In genomic region chr19:47032171-47032811, GRCh38 we compare ENCODE assay signal across 8 cellular contexts. TPM values are rescaled to one million over a fixed set of nuclear protein-coding genes. Genes with fewer than 3 reads are reported as not detected.
DNase-seq lines count a peak whose midpoint lies in the region; ATAC-seq, FAIRE-seq and TF ChIP-seq lines count a peak whose summit lies in the region.

No MANE protein-coding gene starts in this region.

- H3K4me2 ChIP-seq in DOHH2 (ENCODE audit: low read length): no peak overlapping the region

- no peak overlapping the region for H3K4me3 Mint-ChIP-seq in stimulated activated naive B cell treated with anti-CD40 and anti-IgM and Interleukin-4, amounts not matched to agents 10 μg/mL and 1 μg/mL and 100 μg/mL, for 72 hours

- H3K4me1 ChIP-seq in DOHH2 (ENCODE audit: control insufficient read depth, low read length) (peaks cover 16% of the 10 kb centered on the region), mucosa of descending colon (ENCODE audit: low read depth) (peaks cover 11% of the 10 kb centered on the region)

- TF ChIP-seq POLR2A in NB4 (IDR thresholded peaks at IDR 0.05; ENCODE audit: extremely low read depth, insufficient read length): no peak

- H4K20me1 ChIP-seq in DOHH2 (ENCODE audit: control insufficient read depth, insufficient read depth, low read depth, low read length): no peaks in the 10 kb centered on the region

- H3K36me3 ChIP-seq in DOHH2 (ENCODE audit: control insufficient read depth, low read length): no peaks in the 10 kb centered on the region
- H3K36me3 ChIP-seq in mucosa of descending colon (ENCODE audit: low read depth): no peaks in the 10 kb centered on the region

- H3K36me3 Mint-ChIP-seq in stimulated activated naive B cell treated with anti-CD40 and anti-IgM and Interleukin-4, amounts not matched to agents 10 μg/mL and 1 μg/mL and 100 μg/mL, for 72 hours: no peaks in the 10 kb centered on the region

- H3K27me3 Mint-ChIP-seq in stimulated activated naive B cell treated with anti-CD40 and anti-IgM and Interleukin-4, amounts not matched to agents 10 μg/mL and 1 μg/mL and 100 μg/mL, for 72 hours: peaks cover 36 to 46% of the 10 kb centered on the region in 2 donors

- no peaks in the 10 kb centered on the region for H3K9me2 ChIP-seq in DOHH2 (replicated peaks; ENCODE audit: control insufficient read depth, low read length)

- FAIRE-seq in HTR-8/SVneo (lab: Jason Lieb, UNC): no peak

- H3K27ac Mint-ChIP-seq in stimulated activated naive B cell treated with anti-CD40 and anti-IgM and Interleukin-4, amounts not matched to agents 10 μg/mL and 1 μg/mL and 100 μg/mL, for 72 hours: no peak overlapping the region

- peaks cover 20 to 28% of the 10 kb centered on the region in 2 donors for H3K4me1 Mint-ChIP-seq in stimulated activated naive B cell treated with anti-CD40 and anti-IgM and Interleukin-4, amounts not matched to agents 10 μg/mL and 1 μg/mL and 100 μg/mL, for 72 hours

- H3K79me2 ChIP-seq in DOHH2 (ENCODE audit: control insufficient read depth, low read length): no peaks in the 10 kb centered on the region

- peak; percentile 21 to 26 for ATAC-seq in activated CD4-positive, CD25-positive, alpha-beta regulatory T cell treated with anti-CD3 and anti-CD28 coated beads, Interleukin-2, amount 50 U/mL, for 24 hours
- ATAC-seq in mucosa of descending colon (peak; percentile 52), GM19035 (IDR thresholded peaks at IDR 0.05; ENCODE audit: unreplicated experiment) (no peak)
- ATAC-seq in stimulated activated naive B cell treated with anti-CD40 and anti-IgM and Interleukin-4, amounts not matched to agents 10 μg/mL and 1 μg/mL and 100 μg/mL, for 72 hours (replicated peaks): peak; percentile 44 to 46

- TF ChIP-seq CTCF in DOHH2 (IDR thresholded peaks at IDR 0.05; ENCODE audit: low read depth, low read length, poor library complexity, severe bottlenecking) (peak; percentile 93), NB4 (IDR thresholded peaks at IDR 0.05; ENCODE audit: low read depth, low read length) (peak; percentile 100), mucosa of descending colon (IDR thresholded peaks at IDR 0.05) (peak; percentile 69)

- DNase-seq in NB4 (ENCODE audit: low read depth) (peak; percentile 73), cerebellum (ENCODE audit: low spot score) (peak; percentile 79), mucosa of descending colon (peak in 2 of 3 donors; percentile 61 to 75), HTR-8/SVneo (ENCODE audit: insufficient read length, low spot score) (no peak)
- no peak for DNase-seq in stimulated activated naive B cell treated with anti-CD40 and anti-IgM and Interleukin-4, amounts not matched to agents 10 μg/mL and 1 μg/mL and 100 μg/mL, for 72 hours

- H3K9me3 Mint-ChIP-seq in stimulated activated naive B cell treated with anti-CD40 and anti-IgM and Interleukin-4, amounts not matched to agents 10 μg/mL and 1 μg/mL and 100 μg/mL, for 72 hours: no peaks in the 10 kb centered on the region

- H3F3A ChIP-seq in DOHH2 (ENCODE audit: control insufficient read depth, insufficient read depth): no peaks in the 10 kb centered on the region

- H3K4me3 ChIP-seq in DOHH2 (ENCODE audit: low read length) (no peak overlapping the region), NB4 (ENCODE audit: low read depth, low read length) (no peak overlapping the region), mucosa of descending colon (no peak overlapping the region)

- H3K27ac ChIP-seq in DOHH2 (ENCODE audit: low read depth, low read length): no peak overlapping the region

- H3K9me3 ChIP-seq in DOHH2 (ENCODE audit: control insufficient read depth, insufficient read depth, low read length) (no peaks in the 10 kb centered on the region), mucosa of descending colon (no peaks in the 10 kb centered on the region)

- intact Hi-C loops in mucosa of descending colon (cut with DNase I, micrococcal nuclease): loop anchor here in 1 of 2 donors (10.0 kb wide), 1 partner anchor 93 kb away; no protein-coding TSS in a partner anchor

- peaks cover 25% of the 10 kb centered on the region for H3K27me3 ChIP-seq in DOHH2 (ENCODE audit: control insufficient read depth, low read length)

RNA-seq across cellular contexts. Expression of gene NPAS1, which starts 12.7 kb away (rescaled TPM):
- total RNA-seq in cerebellum: 0.36 TPM
- 1 to 10 TPM in 1 of 3 donors, under 1 TPM in 1, not detected in 1; 0.31 to 1.1 TPM for total RNA-seq in mucosa of descending colon

RNA-seq across cellular contexts. Expression of gene TMEM160, which starts 16.1 kb away (rescaled TPM):
- total RNA-seq in cerebellum (12.2 TPM), mucosa of descending colon (10 to 100 TPM; 23.8 to 32.8 (median 25.9) TPM)

Comparison
In these comparisons a context has a peak if more than half of its experiments do, and no peak if none do; other contexts are left out.
1. DNase-seq: peak in NB4 (single experiment), cerebellum (single experiment) and mucosa of descending colon (2 of 3); none in stimulated activated naive B cell treated with anti-CD40 and anti-IgM and Interleukin-4, amounts not matched to agents 10 μg/mL and 1 μg/mL and 100 μg/mL, for 72 hours (single experiment) and HTR-8/SVneo (single experiment).
2. Peak in every context shown above with its lines, with median percentiles within 50 percentile points of each other: CTCF ChIP-seq.